In the genomic region with DNA sequence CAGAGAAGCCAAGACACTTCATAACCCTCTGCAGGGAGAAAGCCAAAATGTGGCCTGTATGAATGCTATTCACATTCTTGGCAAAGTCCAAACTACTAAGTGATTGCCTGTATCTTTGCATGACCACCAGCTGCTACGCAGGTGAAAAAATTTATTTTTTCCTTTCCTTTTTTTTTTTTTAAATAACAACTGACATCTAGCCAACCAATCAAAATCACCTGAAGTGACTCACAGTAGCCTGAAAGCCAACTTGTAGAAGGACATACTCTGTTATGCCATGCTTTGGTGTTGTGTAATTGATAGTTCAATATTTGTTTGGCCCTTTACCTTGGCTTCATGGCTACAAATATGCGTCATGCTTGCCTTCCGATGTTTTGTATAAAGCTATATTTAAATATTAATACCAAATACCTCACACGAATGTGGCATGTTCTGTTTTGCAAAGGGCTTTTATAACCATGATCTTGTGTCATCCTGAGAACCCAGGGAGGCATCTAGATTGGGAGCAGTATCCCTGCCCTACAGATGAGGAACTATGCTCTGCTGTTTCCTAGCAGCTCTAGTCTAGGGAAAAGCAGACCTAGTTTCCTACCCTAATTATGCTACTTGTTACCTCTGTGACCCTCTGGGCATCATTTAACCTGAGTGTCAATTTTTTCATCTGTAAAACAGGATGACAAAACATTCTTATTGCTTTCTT, we compare ENCODE assay signal across 1 cellular context.
TF ChIP-seq lines count a peak whose summit lies in the region.

No MANE protein-coding gene starts in this region.

TF ChIP-seq in HepG2, 621 proteins besides CTCF, POLR2A, EP300 and RAD21 (continued from another document and continues in another):
- TF ChIP-seq, protein P1, sequence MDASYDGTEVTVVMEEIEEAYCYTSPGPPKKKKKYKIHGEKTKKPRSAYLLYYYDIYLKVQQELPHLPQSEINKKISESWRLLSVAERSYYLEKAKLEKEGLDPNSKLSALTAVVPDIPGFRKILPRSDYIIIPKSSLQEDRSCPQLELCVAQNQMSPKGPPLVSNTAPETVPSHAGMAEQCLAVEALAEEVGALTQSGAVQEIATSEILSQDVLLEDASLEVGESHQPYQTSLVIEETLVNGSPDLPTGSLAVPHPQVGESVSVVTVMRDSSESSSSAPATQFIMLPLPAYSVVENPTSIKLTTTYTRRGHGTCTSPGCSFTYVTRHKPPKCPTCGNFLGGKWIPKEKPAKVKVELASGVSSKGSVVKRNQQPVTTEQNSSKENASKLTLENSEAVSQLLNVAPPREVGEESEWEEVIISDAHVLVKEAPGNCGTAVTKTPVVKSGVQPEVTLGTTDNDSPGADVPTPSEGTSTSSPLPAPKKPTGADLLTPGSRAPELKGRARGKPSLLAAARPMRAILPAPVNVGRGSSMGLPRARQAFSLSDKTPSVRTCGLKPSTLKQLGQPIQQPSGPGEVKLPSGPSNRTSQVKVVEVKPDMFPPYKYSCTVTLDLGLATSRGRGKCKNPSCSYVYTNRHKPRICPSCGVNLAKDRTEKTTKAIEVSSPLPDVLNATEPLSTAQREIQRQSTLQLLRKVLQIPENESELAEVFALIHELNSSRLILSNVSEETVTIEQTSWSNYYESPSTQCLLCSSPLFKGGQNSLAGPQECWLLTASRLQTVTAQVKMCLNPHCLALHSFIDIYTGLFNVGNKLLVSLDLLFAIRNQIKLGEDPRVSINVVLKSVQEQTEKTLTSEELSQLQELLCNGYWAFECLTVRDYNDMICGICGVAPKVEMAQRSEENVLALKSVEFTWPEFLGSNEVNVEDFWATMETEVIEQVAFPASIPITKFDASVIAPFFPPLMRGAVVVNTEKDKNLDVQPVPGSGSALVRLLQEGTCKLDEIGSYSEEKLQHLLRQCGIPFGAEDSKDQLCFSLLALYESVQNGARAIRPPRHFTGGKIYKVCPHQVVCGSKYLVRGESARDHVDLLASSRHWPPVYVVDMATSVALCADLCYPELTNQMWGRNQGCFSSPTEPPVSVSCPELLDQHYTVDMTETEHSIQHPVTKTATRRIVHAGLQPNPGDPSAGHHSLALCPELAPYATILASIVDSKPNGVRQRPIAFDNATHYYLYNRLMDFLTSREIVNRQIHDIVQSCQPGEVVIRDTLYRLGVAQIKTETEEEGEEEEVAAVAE (CRISPR knock-in tag; IDR thresholded peaks at IDR 0.05; ENCODE audit: borderline replicate concordance) = peak; percentile 47; the same call in 1 of the 2 replicates
- TF ChIP-seq, protein P2, sequence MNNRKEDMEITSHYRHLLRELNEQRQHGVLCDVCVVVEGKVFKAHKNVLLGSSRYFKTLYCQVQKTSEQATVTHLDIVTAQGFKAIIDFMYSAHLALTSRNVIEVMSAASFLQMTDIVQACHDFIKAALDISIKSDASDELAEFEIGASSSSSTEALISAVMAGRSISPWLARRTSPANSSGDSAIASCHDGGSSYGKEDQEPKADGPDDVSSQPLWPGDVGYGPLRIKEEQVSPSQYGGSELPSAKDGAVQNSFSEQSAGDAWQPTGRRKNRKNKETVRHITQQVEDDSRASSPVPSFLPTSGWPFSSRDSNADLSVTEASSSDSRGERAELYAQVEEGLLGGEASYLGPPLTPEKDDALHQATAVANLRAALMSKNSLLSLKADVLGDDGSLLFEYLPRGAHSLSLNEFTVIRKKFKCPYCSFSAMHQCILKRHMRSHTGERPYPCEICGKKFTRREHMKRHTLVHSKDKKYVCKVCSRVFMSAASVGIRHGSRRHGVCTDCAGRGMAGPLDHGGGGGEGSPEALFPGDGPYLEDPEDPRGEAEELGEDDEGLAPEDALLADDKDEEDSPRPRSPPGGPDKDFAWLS (CRISPR knock-in tag; IDR thresholded peaks at IDR 0.05; ENCODE audit: borderline replicate concordance) = no peak
- TF ChIP-seq GPN1 (CRISPR knock-in tag; IDR thresholded peaks at IDR 0.05; ENCODE audit: borderline replicate concordance) (no peak), NFKB2 (CRISPR knock-in tag; IDR thresholded peaks at IDR 0.05; ENCODE audit: borderline replicate concordance) (no peak), ZFP36 (IDR thresholded peaks at IDR 0.05; ENCODE audit: borderline replicate concordance, low read depth, low read length, partially characterized antibody) (no peak), GABPB1 (CRISPR knock-in tag; IDR thresholded peaks at IDR 0.05) (no peak), ZNF446 (CRISPR knock-in tag; IDR thresholded peaks at IDR 0.05) (no peak), ZC3H4 (CRISPR knock-in tag; IDR thresholded peaks at IDR 0.05; ENCODE audit: borderline replicate concordance) (no peak), JUND (CRISPR knock-in tag; IDR thresholded peaks at IDR 0.05) (no peak), ZNF878 (CRISPR knock-in tag; IDR thresholded peaks at IDR 0.05) (peak; percentile 45; the same call in 1 of the 2 replicates), RCOR2 (CRISPR knock-in tag; IDR thresholded peaks at IDR 0.05) (peak; percentile 64; the same call in 1 of the 2 replicates), KAT2B (IDR thresholded peaks at IDR 0.05; ENCODE audit: borderline replicate concordance, low read depth, low read length) (no peak), ZNF251 (CRISPR knock-in tag; IDR thresholded peaks at IDR 0.05) (no peak), POLR2G (IDR thresholded peaks at IDR 0.05; ENCODE audit: low read depth, low read length) (no peak), ZNF567 (CRISPR knock-in tag; IDR thresholded peaks at IDR 0.05; ENCODE audit: borderline replicate concordance) (no peak), KDM2A (CRISPR knock-in tag; IDR thresholded peaks at IDR 0.05; ENCODE audit: borderline replicate concordance, low read depth) (no peak), POGZ (CRISPR knock-in tag; IDR thresholded peaks at IDR 0.05) (peak; percentile 50; the same call in 1 of the 2 replicates), DR1 (CRISPR knock-in tag; IDR thresholded peaks at IDR 0.05) (no peak), ZNF205 (CRISPR knock-in tag; IDR thresholded peaks at IDR 0.05) (no peak), MIER2 (CRISPR knock-in tag; IDR thresholded peaks at IDR 0.05) (peak; percentile 57; the same call in 1 of the 2 replicates), CEBPG (CRISPR knock-in tag; IDR thresholded peaks at IDR 0.05) (peak; percentile 92), ZNF775 (CRISPR knock-in tag; IDR thresholded peaks at IDR 0.05; ENCODE audit: borderline replicate concordance) (no peak), ZNF761 (CRISPR knock-in tag; conservative IDR thresholded peaks at IDR 0.05) (no peak), NFE2L1 (CRISPR knock-in tag; IDR thresholded peaks at IDR 0.05; ENCODE audit: borderline replicate concordance) (no peak)
- TF ChIP-seq, protein P3, sequence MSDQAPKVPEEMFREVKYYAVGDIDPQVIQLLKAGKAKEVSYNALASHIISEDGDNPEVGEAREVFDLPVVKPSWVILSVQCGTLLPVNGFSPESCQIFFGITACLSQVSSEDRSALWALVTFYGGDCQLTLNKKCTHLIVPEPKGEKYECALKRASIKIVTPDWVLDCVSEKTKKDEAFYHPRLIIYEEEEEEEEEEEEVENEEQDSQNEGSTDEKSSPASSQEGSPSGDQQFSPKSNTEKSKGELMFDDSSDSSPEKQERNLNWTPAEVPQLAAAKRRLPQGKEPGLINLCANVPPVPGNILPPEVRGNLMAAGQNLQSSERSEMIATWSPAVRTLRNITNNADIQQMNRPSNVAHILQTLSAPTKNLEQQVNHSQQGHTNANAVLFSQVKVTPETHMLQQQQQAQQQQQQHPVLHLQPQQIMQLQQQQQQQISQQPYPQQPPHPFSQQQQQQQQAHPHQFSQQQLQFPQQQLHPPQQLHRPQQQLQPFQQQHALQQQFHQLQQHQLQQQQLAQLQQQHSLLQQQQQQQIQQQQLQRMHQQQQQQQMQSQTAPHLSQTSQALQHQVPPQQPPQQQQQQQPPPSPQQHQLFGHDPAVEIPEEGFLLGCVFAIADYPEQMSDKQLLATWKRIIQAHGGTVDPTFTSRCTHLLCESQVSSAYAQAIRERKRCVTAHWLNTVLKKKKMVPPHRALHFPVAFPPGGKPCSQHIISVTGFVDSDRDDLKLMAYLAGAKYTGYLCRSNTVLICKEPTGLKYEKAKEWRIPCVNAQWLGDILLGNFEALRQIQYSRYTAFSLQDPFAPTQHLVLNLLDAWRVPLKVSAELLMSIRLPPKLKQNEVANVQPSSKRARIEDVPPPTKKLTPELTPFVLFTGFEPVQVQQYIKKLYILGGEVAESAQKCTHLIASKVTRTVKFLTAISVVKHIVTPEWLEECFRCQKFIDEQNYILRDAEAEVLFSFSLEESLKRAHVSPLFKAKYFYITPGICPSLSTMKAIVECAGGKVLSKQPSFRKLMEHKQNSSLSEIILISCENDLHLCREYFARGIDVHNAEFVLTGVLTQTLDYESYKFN (CRISPR knock-in tag; conservative IDR thresholded peaks at IDR 0.05) = peak; percentile 85
- TF ChIP-seq, protein P4, sequence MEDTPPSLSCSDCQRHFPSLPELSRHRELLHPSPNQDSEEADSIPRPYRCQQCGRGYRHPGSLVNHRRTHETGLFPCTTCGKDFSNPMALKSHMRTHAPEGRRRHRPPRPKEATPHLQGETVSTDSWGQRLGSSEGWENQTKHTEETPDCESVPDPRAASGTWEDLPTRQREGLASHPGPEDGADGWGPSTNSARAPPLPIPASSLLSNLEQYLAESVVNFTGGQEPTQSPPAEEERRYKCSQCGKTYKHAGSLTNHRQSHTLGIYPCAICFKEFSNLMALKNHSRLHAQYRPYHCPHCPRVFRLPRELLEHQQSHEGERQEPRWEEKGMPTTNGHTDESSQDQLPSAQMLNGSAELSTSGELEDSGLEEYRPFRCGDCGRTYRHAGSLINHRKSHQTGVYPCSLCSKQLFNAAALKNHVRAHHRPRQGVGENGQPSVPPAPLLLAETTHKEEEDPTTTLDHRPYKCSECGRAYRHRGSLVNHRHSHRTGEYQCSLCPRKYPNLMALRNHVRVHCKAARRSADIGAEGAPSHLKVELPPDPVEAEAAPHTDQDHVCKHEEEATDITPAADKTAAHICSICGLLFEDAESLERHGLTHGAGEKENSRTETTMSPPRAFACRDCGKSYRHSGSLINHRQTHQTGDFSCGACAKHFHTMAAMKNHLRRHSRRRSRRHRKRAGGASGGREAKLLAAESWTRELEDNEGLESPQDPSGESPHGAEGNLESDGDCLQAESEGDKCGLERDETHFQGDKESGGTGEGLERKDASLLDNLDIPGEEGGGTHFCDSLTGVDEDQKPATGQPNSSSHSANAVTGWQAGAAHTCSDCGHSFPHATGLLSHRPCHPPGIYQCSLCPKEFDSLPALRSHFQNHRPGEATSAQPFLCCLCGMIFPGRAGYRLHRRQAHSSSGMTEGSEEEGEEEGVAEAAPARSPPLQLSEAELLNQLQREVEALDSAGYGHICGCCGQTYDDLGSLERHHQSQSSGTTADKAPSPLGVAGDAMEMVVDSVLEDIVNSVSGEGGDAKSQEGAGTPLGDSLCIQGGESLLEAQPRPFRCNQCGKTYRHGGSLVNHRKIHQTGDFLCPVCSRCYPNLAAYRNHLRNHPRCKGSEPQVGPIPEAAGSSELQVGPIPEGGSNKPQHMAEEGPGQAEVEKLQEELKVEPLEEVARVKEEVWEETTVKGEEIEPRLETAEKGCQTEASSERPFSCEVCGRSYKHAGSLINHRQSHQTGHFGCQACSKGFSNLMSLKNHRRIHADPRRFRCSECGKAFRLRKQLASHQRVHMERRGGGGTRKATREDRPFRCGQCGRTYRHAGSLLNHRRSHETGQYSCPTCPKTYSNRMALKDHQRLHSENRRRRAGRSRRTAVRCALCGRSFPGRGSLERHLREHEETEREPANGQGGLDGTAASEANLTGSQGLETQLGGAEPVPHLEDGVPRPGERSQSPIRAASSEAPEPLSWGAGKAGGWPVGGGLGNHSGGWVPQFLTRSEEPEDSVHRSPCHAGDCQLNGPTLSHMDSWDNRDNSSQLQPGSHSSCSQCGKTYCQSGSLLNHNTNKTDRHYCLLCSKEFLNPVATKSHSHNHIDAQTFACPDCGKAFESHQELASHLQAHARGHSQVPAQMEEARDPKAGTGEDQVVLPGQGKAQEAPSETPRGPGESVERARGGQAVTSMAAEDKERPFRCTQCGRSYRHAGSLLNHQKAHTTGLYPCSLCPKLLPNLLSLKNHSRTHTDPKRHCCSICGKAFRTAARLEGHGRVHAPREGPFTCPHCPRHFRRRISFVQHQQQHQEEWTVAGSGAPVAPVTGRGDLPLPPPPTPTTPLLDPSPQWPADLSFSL (CRISPR knock-in tag; IDR thresholded peaks at IDR 0.05) = no peak
- TF ChIP-seq, protein P5, sequence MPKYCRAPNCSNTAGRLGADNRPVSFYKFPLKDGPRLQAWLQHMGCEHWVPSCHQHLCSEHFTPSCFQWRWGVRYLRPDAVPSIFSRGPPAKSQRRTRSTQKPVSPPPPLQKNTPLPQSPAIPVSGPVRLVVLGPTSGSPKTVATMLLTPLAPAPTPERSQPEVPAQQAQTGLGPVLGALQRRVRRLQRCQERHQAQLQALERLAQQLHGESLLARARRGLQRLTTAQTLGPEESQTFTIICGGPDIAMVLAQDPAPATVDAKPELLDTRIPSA (CRISPR knock-in tag; IDR thresholded peaks at IDR 0.05; ENCODE audit: borderline replicate concordance) = no peak
- TF ChIP-seq, protein P6, sequence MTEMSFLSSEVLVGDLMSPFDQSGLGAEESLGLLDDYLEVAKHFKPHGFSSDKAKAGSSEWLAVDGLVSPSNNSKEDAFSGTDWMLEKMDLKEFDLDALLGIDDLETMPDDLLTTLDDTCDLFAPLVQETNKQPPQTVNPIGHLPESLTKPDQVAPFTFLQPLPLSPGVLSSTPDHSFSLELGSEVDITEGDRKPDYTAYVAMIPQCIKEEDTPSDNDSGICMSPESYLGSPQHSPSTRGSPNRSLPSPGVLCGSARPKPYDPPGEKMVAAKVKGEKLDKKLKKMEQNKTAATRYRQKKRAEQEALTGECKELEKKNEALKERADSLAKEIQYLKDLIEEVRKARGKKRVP (CRISPR knock-in tag; IDR thresholded peaks at IDR 0.05) = peak in 1 of 2 experiments; percentile 65; a peak in 1 of 4 replicates
- TF ChIP-seq, protein P7, sequence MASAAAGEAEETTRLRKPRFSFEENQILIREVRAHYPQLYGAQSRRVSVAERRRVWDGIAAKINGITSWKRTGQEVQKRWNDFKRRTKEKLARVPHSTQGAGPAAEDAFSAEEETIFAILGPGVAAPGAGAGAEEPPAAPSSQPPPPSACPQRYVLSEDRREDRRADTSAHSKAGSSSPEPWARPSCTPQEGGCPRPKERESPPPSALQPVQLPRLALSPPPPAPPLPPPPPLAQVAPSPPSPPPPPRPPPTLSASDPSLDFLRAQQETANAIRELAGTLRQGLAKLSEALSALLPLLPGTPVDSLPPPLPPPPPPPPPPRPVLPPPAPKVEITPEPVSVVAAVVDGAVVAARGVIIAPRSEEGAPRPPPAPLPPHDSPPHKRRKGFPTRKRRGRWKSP (CRISPR knock-in tag; IDR thresholded peaks at IDR 0.05) = peak; percentile 50; the same call in 1 of the 2 replicates
- TF ChIP-seq, protein P8, sequence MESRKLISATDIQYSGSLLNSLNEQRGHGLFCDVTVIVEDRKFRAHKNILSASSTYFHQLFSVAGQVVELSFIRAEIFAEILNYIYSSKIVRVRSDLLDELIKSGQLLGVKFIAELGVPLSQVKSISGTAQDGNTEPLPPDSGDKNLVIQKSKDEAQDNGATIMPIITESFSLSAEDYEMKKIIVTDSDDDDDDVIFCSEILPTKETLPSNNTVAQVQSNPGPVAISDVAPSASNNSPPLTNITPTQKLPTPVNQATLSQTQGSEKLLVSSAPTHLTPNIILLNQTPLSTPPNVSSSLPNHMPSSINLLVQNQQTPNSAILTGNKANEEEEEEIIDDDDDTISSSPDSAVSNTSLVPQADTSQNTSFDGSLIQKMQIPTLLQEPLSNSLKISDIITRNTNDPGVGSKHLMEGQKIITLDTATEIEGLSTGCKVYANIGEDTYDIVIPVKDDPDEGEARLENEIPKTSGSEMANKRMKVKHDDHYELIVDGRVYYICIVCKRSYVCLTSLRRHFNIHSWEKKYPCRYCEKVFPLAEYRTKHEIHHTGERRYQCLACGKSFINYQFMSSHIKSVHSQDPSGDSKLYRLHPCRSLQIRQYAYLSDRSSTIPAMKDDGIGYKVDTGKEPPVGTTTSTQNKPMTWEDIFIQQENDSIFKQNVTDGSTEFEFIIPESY (CRISPR knock-in tag; IDR thresholded peaks at IDR 0.05) = no peak
- TF ChIP-seq, protein P9, sequence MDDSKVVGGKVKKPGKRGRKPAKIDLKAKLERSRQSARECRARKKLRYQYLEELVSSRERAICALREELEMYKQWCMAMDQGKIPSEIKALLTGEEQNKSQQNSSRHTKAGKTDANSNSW (CRISPR knock-in tag; IDR thresholded peaks at IDR 0.05; ENCODE audit: borderline replicate concordance) = no peak
